Comparison of ENCODE assay signal across 18 cellular contexts in the genomic region with DNA sequence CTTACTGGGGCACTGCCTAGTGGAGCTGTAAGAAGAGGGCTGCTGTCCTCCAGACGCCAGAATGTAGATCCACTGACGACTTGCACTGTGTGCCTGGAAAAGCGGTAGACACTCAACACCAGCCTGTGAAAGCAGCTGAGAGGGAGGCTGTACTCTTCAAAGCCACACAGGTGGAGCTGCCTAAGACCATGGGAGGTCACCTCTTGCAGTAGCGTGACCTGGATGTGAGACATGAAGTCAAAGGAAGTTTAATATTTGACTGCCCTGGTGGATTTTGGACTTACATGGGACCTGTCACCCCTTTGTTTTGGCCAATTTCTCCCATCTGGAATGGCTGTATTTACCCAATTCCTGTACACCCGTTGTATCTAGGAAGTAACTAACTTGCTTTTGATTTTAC.
DNase-seq lines count a peak whose midpoint lies in the region; ATAC-seq, FAIRE-seq and TF ChIP-seq lines count a peak whose summit lies in the region.
"Had no signal": no experiment of that assay in that cellular context is flagged by ENCODE, and none has a peak within 500 bp of the region (broad histone marks: within the 10 kb centered on the region; RNA-seq: fewer than 3 reads in every experiment).

No MANE protein-coding gene starts in this region.

- H3K36me3 ChIP-seq in RWPE2 (ENCODE audit: low read depth): no peaks in the 10 kb centered on the region
- H3K36me3 ChIP-seq in liver (ENCODE audit: control insufficient read depth in 4 of 4, insufficient read depth in 3 of 4, low read depth in 1 of 4, low read length in 3 of 4): no peaks in the 10 kb centered on the region
- H3K36me3 ChIP-seq in gastrocnemius medialis: no peaks in the 10 kb centered on the region
- H3K36me3 ChIP-seq: BLaER1 treated with 17β-estradiol and CSF1 and Interleukin-3, amounts not matched to agents 10 nM and 100 nM had no signal

- no peak overlapping the region for H3K9ac ChIP-seq in liver (ENCODE audit: low read depth in 1 of 2, low read length in 2 of 2)
- H3K9ac ChIP-seq: BLaER1 treated with 17β-estradiol and CSF1 and Interleukin-3, amounts not matched to agents 10 nM and 100 nM had no signal

- H3K27me3 Mint-ChIP-seq in endothelial cell (ENCODE audit: unreplicated experiment): no peaks in the 10 kb centered on the region
- peaks cover 4% of the 10 kb centered on the region for H3K27me3 Mint-ChIP-seq in CD4-positive, alpha-beta T cell

- intact Hi-C loops in CD4-positive, alpha-beta T cell (cut with DNase I, micrococcal nuclease): no loop called here
- intact Hi-C loops in gastrocnemius medialis (cut with DNase I; ENCODE audit: low total_unique reads): no loop called here

- DNase-seq in GM12891 (ENCODE audit: insufficient read length, low spot score) (no peak), RWPE2 (ENCODE audit: low spot score) (no peak), endothelial cell (ENCODE audit: low spot score) (no peak), gastrocnemius medialis (no peak)
- DNase-seq in CD4-positive, alpha-beta T cell: no peak
- DNase-seq: CD8-positive, alpha-beta memory T cell; COR-L47; H7; HFFc6 had no signal

- POLR2A ChIA-PET in CD4-positive, alpha-beta T cell (lab: Charles Lee): interaction anchor here (1.0 kb wide), 1 partner anchor 9 kb away, joined by 3 read pairs; no protein-coding TSS in a partner anchor

- H3K36me3 Mint-ChIP-seq in endothelial cell (ENCODE audit: low read depth, unreplicated experiment): no peaks in the 10 kb centered on the region
- no peaks in the 10 kb centered on the region for H3K36me3 Mint-ChIP-seq in CD4-positive, alpha-beta T cell (ENCODE audit: low read depth)
- H3K36me3 Mint-ChIP-seq: CD8-positive, alpha-beta memory T cell had no signal

- H3K27me3 ChIP-seq in RWPE2 (ENCODE audit: insufficient read depth, poor library complexity, severe bottlenecking): no peaks in the 10 kb centered on the region
- no peaks in the 10 kb centered on the region for H3K27me3 ChIP-seq in liver (ENCODE audit: control insufficient read depth in 4 of 4, insufficient read depth in 4 of 4, low read length in 3 of 4)
- no peaks in the 10 kb centered on the region for H3K27me3 ChIP-seq in CD4-positive, alpha-beta T cell (ENCODE audit: control insufficient read depth, insufficient read depth, low read length)
- H3K27me3 ChIP-seq in gastrocnemius medialis: no peaks in the 10 kb centered on the region
- H3K27me3 ChIP-seq: BLaER1 treated with 17β-estradiol and CSF1 and Interleukin-3, amounts not matched to agents 10 nM and 100 nM had no signal

- H3K27ac Mint-ChIP-seq in endothelial cell (ENCODE audit: unreplicated experiment): no peak overlapping the region
- no peak overlapping the region for H3K27ac Mint-ChIP-seq in CD4-positive, alpha-beta T cell
- H3K27ac Mint-ChIP-seq: B cell; CD8-positive, alpha-beta memory T cell; GM23338 had no signal

- H3K4me1 ChIP-seq in RWPE2 (ENCODE audit: insufficient read depth, poor library complexity, severe bottlenecking) (peaks cover 41% of the 10 kb centered on the region), liver (ENCODE audit: control insufficient read depth in 4 of 4, insufficient read depth in 4 of 4, low read length in 3 of 4) (peaks cover 2 to 8% (median 3%) of the 10 kb centered on the region in 4 donors), gastrocnemius medialis (no peaks in the 10 kb centered on the region)
- H3K4me1 ChIP-seq: BLaER1 treated with 17β-estradiol and CSF1 and Interleukin-3, amounts not matched to agents 10 nM and 100 nM had no signal

- peak overlapping the region; percentile 97 for H3K27ac ChIP-seq in RWPE2 (ENCODE audit: poor library complexity, severe bottlenecking)
- H3K27ac ChIP-seq in liver (ENCODE audit: low read depth in 1 of 2, low read length in 2 of 2): no peak overlapping the region
- no peak overlapping the region for H3K27ac ChIP-seq in CD4-positive, alpha-beta T cell (ENCODE audit: low read depth, low read length)
- no peak overlapping the region for H3K27ac ChIP-seq in gastrocnemius medialis
- H3K27ac ChIP-seq: BLaER1 treated with 17β-estradiol and CSF1 and Interleukin-3, amounts not matched to agents 10 nM and 100 nM had no signal

- H3K4me1 Mint-ChIP-seq in endothelial cell (ENCODE audit: unreplicated experiment): no peaks in the 10 kb centered on the region
- no peaks in the 10 kb centered on the region for H3K4me1 Mint-ChIP-seq in CD4-positive, alpha-beta T cell (ENCODE audit: low read depth)
- H3K4me1 Mint-ChIP-seq: B cell; CD8-positive, alpha-beta memory T cell; GM23338 had no signal

- ATAC-seq in RWPE2 (ENCODE audit: low read depth) (no peak), gastrocnemius medialis (no peak)
- no peak for ATAC-seq in CD4-positive, alpha-beta T cell (ENCODE audit: poor library complexity)
- ATAC-seq: GM23338, HCT116 had no signal

- TF ChIP-seq POLR2A in GM12891 (IDR thresholded peaks at IDR 0.05; ENCODE audit: low read depth, low read length) (no peak), gastrocnemius medialis (IDR thresholded peaks at IDR 0.05) (no peak)

- no peak for TF ChIP-seq RAD21 in liver (IDR thresholded peaks at IDR 0.05)

- no peak overlapping the region for H3K4me3 ChIP-seq in RWPE2 (ENCODE audit: severe bottlenecking)
- H3K4me3 ChIP-seq in liver (ENCODE audit: low read depth in 1 of 3, low read length in 3 of 3): peak overlapping the region in 1 of 3 donors; percentile 11
- no peak overlapping the region for H3K4me3 ChIP-seq in gastrocnemius medialis
- H3K4me3 ChIP-seq: BLaER1 treated with 17β-estradiol and CSF1 and Interleukin-3, amounts not matched to agents 10 nM and 100 nM; GM23338 had no signal

- peak; percentile 38 for FAIRE-seq in GM12891 (lab: Jason Lieb, UNC)
- FAIRE-seq: D721Med, G401.6, GM12892, GM18507 had no signal

- H3K9me3 Mint-ChIP-seq in endothelial cell (ENCODE audit: unreplicated experiment): no peaks in the 10 kb centered on the region
- H3K9me3 Mint-ChIP-seq in CD4-positive, alpha-beta T cell: no peaks in the 10 kb centered on the region
- H3K9me3 Mint-ChIP-seq: CD8-positive, alpha-beta memory T cell; GM23338 had no signal

- 62% methylated on average over 5 of the region's 5 CpGs for WGBS in liver

- TF ChIP-seq CTCF in RWPE2 (IDR thresholded peaks at IDR 0.05; ENCODE audit: poor library complexity, severe bottlenecking): no peak
- TF ChIP-seq CTCF in liver (IDR thresholded peaks at IDR 0.05; ENCODE audit: low read depth, low read length, missing input control): no peak
- TF ChIP-seq CTCF in endothelial cell (IDR thresholded peaks at IDR 0.05; ENCODE audit: unreplicated experiment): no peak
- no peak for TF ChIP-seq CTCF in CD4-positive, alpha-beta T cell (IDR thresholded peaks at IDR 0.05)
- no peak for TF ChIP-seq CTCF in gastrocnemius medialis (IDR thresholded peaks at IDR 0.05 in 4 of 5, conservative IDR thresholded peaks at IDR 0.05 in 1 of 5)

- in situ Hi-C loops in gastrocnemius medialis (cut with MboI; ENCODE audit: low sequenced_read_pairs in 4 of 4): loop anchor here (10.0 to 25.0 kb wide), 3 partner anchors 299 to 1172 kb away; no protein-coding TSS in a partner anchor

- no peak overlapping the region for H3K4me3 Mint-ChIP-seq in endothelial cell (ENCODE audit: unreplicated experiment)
- H3K4me3 Mint-ChIP-seq in CD4-positive, alpha-beta T cell: no peak overlapping the region
- H3K4me3 Mint-ChIP-seq: B cell; CD8-positive, alpha-beta memory T cell; GM23338; HFFc6 had no signal

- CTCF ChIA-PET in CD4-positive, alpha-beta T cell (lab: Charles Lee): no interaction called here

- H3K9me3 ChIP-seq in RWPE2 (ENCODE audit: severe bottlenecking) (no peaks in the 10 kb centered on the region), liver (ENCODE audit: control insufficient read depth in 4 of 4, low read length in 3 of 4) (no peaks in the 10 kb centered on the region), gastrocnemius medialis (no peaks in the 10 kb centered on the region)
- H3K9me3 ChIP-seq in CD4-positive, alpha-beta T cell (ENCODE audit: control insufficient read depth, low read length): no peaks in the 10 kb centered on the region

TF ChIP-seq in GM12891, 5 proteins besides CTCF, POLR2A, EP300 and RAD21:
- TF ChIP-seq TAF1 (IDR thresholded peaks at IDR 0.05; ENCODE audit: low read depth, low read length) (no peak), POLR2AphosphoS5 (IDR thresholded peaks at IDR 0.05; ENCODE audit: low read depth, low read length) (no peak), SPI1 (IDR thresholded peaks at IDR 0.05; ENCODE audit: low read depth, low read length) (no peak), PAX5 (IDR thresholded peaks at IDR 0.05; ENCODE audit: insufficient read depth, low read length, severe bottlenecking) (no peak), POU2F2 (IDR thresholded peaks at IDR 0.05; ENCODE audit: low read depth, low read length) (no peak)

TF ChIP-seq in liver, 16 proteins besides CTCF, POLR2A, EP300 and RAD21:
- TF ChIP-seq RXRA (IDR thresholded peaks at IDR 0.05) (peak in 1 of 2 donors; percentile 31), NR2F2 (IDR thresholded peaks at IDR 0.05) (no peak), MAX (IDR thresholded peaks at IDR 0.05) (no peak), SP1 (IDR thresholded peaks at IDR 0.05) (peak; percentile 37), FOXA1 (IDR thresholded peaks at IDR 0.05) (no peak), HNF4A (conservative IDR thresholded peaks at IDR 0.05) (peak; percentile 49 to 64)
